Comparison of ENCODE assay signal across 1 cellular context in the genomic region with DNA sequence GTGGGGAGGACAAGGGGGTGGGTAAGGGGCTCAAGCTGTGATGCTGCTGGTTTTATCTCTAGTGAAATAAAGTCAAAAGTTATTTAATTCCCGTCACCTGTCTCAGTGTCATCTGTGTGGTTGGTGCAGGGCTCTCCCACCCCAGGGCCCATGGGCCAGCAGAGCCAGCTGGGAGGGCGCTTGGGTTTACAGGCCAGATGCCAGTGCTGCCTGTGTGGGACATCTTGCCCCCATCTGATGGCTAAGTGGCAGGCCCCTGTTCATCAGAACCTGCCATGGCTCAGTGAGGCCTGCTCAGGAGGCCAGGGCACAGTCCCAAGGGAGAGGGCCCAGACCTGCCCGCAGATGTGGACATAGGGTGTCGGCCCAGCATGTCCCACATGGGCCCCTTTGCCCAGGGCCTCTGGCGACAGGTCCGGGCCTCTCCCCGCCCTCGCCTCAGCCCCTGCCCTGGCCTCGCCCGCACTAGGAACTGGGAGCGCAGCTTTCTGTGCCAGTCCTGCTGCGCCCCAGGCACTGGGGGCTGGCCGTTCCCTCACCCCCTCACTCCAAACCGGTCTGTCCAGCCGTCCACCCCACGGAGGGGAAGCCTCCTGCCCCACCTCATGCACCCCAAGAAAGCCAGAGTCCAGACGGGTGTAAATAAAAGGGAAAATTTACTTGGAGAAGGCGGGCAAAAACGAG.
TF ChIP-seq lines count a peak whose summit lies in the region.

No MANE protein-coding gene starts in this region.

TF ChIP-seq in SK-N-SH treated with all-trans-retinoic acid at 6 μM for 48 hours, 23 proteins besides CTCF, POLR2A, EP300 and RAD21 (continued from another document):
- TF ChIP-seq PATZ1 (CRISPR knock-in tag; IDR thresholded peaks at IDR 0.05; ENCODE audit: borderline replicate concordance): no peak
- TF ChIP-seq, protein P1, sequence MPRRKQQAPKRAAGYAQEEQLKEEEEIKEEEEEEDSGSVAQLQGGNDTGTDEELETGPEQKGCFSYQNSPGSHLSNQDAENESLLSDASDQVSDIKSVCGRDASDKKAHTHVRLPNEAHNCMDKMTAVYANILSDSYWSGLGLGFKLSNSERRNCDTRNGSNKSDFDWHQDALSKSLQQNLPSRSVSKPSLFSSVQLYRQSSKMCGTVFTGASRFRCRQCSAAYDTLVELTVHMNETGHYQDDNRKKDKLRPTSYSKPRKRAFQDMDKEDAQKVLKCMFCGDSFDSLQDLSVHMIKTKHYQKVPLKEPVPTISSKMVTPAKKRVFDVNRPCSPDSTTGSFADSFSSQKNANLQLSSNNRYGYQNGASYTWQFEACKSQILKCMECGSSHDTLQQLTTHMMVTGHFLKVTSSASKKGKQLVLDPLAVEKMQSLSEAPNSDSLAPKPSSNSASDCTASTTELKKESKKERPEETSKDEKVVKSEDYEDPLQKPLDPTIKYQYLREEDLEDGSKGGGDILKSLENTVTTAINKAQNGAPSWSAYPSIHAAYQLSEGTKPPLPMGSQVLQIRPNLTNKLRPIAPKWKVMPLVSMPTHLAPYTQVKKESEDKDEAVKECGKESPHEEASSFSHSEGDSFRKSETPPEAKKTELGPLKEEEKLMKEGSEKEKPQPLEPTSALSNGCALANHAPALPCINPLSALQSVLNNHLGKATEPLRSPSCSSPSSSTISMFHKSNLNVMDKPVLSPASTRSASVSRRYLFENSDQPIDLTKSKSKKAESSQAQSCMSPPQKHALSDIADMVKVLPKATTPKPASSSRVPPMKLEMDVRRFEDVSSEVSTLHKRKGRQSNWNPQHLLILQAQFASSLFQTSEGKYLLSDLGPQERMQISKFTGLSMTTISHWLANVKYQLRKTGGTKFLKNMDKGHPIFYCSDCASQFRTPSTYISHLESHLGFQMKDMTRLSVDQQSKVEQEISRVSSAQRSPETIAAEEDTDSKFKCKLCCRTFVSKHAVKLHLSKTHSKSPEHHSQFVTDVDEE (CRISPR knock-in tag; IDR thresholded peaks at IDR 0.05): no peak
- TF ChIP-seq, protein P2, sequence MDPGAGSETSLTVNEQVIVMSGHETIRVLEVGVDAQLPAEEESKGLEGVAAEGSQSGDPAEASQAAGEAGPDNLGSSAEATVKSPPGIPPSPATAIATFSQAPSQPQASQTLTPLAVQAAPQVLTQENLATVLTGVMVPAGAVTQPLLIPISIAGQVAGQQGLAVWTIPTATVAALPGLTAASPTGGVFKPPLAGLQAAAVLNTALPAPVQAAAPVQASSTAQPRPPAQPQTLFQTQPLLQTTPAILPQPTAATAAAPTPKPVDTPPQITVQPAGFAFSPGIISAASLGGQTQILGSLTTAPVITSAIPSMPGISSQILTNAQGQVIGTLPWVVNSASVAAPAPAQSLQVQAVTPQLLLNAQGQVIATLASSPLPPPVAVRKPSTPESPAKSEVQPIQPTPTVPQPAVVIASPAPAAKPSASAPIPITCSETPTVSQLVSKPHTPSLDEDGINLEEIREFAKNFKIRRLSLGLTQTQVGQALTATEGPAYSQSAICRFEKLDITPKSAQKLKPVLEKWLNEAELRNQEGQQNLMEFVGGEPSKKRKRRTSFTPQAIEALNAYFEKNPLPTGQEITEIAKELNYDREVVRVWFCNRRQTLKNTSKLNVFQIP (CRISPR knock-in tag; IDR thresholded peaks at IDR 0.05; ENCODE audit: borderline replicate concordance, low read depth): no peak
